In genomic region chr5:143233020-143233419, GRCh38 we compare ENCODE assay signal across 1 cellular context.
TF ChIP-seq lines count a peak whose summit lies in the region.

No MANE protein-coding gene starts in this region.

TF ChIP-seq in IMR-90, 13 proteins besides CTCF, POLR2A, EP300 and RAD21 (continued from another document):
- TF ChIP-seq ELK1 (IDR thresholded peaks at IDR 0.05; ENCODE audit: borderline replicate concordance, low read depth, low read length) (no peak), RFX5 (IDR thresholded peaks at IDR 0.05; ENCODE audit: low read depth, low read length) (no peak), MXI1 (IDR thresholded peaks at IDR 0.05; ENCODE audit: borderline replicate concordance, low read depth, low read length) (no peak), NFE2L2 (IDR thresholded peaks at IDR 0.05; ENCODE audit: low read depth, low read length) (no peak), USF2 (IDR thresholded peaks at IDR 0.05; ENCODE audit: low read depth, low read length) (no peak)
